15 cellular contexts compared by ENCODE assay signal in genomic region chr14:36981832-36982528, GRCh38.
A peak's percentile ranks its signal among the peaks of the same experiment; 100 is the strongest.
DNase-seq lines count a peak whose midpoint lies in the region; ATAC-seq and TF ChIP-seq lines count a peak whose summit lies in the region.
"Had no signal": no experiment of that assay in that cellular context is flagged by ENCODE, and none has a peak within 500 bp of the region (broad histone marks: within the 10 kb centered on the region; RNA-seq: fewer than 3 reads in every experiment).

No MANE protein-coding gene starts in this region.

- H3K9me2 ChIP-seq in GM23248 (ENCODE audit: insufficient read depth), result no peaks in the 10 kb centered on the region

- H4K20me1 ChIP-seq in GM23248 (ENCODE audit: insufficient read depth), result no peaks in the 10 kb centered on the region

- TF ChIP-seq EP300 in stomach (IDR thresholded peaks at IDR 0.05), result no peak

- H3K36me3 ChIP-seq in GM23248 (ENCODE audit: low read depth), result no peaks in the 10 kb centered on the region
- no peaks in the 10 kb centered on the region for H3K36me3 ChIP-seq in stomach
- H3K36me3 ChIP-seq: left ventricle myocardium inferior, WERI-Rb-1 had no signal

- H3K27me3 ChIP-seq in GM23248 (replicated peaks; ENCODE audit: insufficient read depth) (no peaks in the 10 kb centered on the region), stomach (no peaks in the 10 kb centered on the region)

- H3K79me2 ChIP-seq in GM23248 (ENCODE audit: insufficient read depth), result no peaks in the 10 kb centered on the region

- no peak overlapping the region for H2AFZ ChIP-seq in GM23248

- H3K9ac ChIP-seq in GM23248, result no peak overlapping the region

- H3K4me2 ChIP-seq in GM23248 (ENCODE audit: unreplicated experiment), result peak overlapping the region; percentile 39

- H3K4me1 ChIP-seq in GM23248 (ENCODE audit: insufficient read depth) (peaks cover 18% of the 10 kb centered on the region), stomach (peaks cover 0 to 4% (median 0%) of the 10 kb centered on the region in 4 donors)
- H3K4me1 ChIP-seq: left ventricle myocardium inferior had no signal

- H3K27ac ChIP-seq in GM23248, result peak overlapping the region; percentile 64
- H3K27ac ChIP-seq in stomach, result peak overlapping the region in 4 of 5 donors; percentile 2 to 60 (median 40)
- H3K27ac ChIP-seq: left ventricle myocardium inferior, WERI-Rb-1 had no signal

- TF ChIP-seq POLR2A in stomach (IDR thresholded peaks at IDR 0.05), result no peak

- no peaks in the 10 kb centered on the region for H3K9me3 ChIP-seq in GM23248 (ENCODE audit: low read depth)
- no peaks in the 10 kb centered on the region for H3K9me3 ChIP-seq in stomach
- H3K9me3 ChIP-seq: left ventricle myocardium inferior had no signal

- TF ChIP-seq CTCF in fibroblast of pulmonary artery (IDR thresholded peaks at IDR 0.05; ENCODE audit: low read length, missing control alignments) (no peak), stomach (IDR thresholded peaks at IDR 0.05) (no peak)

- in situ Hi-C loops in GM23248 (cut with MboI), result no loop called here

- H3K4me3 ChIP-seq in GM23248 (no peak overlapping the region), fibroblast of pulmonary artery (replicated peaks; ENCODE audit: low read depth, low read length) (no peak overlapping the region), stomach (no peak overlapping the region)
- H3K4me3 ChIP-seq: left ventricle myocardium inferior had no signal

- ATAC-seq in GM19328 (IDR thresholded peaks at IDR 0.05; ENCODE audit: unreplicated experiment), result no peak
- no peak for ATAC-seq in HG02678 (IDR thresholded peaks at IDR 0.05; ENCODE audit: unreplicated experiment)
- ATAC-seq: right cardiac atrium had no signal

- intact Hi-C loops in stomach (cut with DNase I; ENCODE audit: low total_unique reads), result no loop called here

- 52 to 57% methylated on average over 3 of the region's 3 CpGs for WGBS in GM23248 (ENCODE audit: low coverage in 1 of 2, low lambda C conversion rate in 2 of 2, missing lambda C conversion rate in 2 of 2), 2 experiments
- 79 to 85% (median 81%) methylated on average over 3 of the region's 3 CpGs for WGBS in stomach, 5 donors

- DNase-seq in GM23248, result peak; percentile 85
- peak; percentile 57 for DNase-seq in amniotic epithelial cell (ENCODE audit: low read depth)
- peak; percentile 14 for DNase-seq in fibroblast of pulmonary artery (ENCODE audit: low read depth)
- DNase-seq in stomach, result no peak
- no peak for DNase-seq in NCI-H2171 (lab: John Stamatoyannopoulos, UW)
- DNase-seq: activated naive CD4-positive, alpha-beta T cell; CD8-positive, alpha-beta memory T cell; hippocampal formation; left ventricle myocardium inferior; NCI-H1417 treated with DMSO at 0.1 percent for 48 hours; NCI-H345; right cardiac atrium; WERI-Rb-1 had no signal

- peaks cover 9% of the 10 kb centered on the region; the same call in 1 of the 2 replicates for H3F3A ChIP-seq in GM23248 (ENCODE audit: insufficient read depth)

Comparison
In these comparisons a context has a peak if more than half of its experiments do, and no peak if none do; other contexts are left out.
1. DNase-seq: peak in GM23248 (single experiment), amniotic epithelial cell (single experiment) and fibroblast of pulmonary artery (single experiment); none in stomach (single experiment) and NCI-H2171 (single experiment).